In the genomic region with DNA sequence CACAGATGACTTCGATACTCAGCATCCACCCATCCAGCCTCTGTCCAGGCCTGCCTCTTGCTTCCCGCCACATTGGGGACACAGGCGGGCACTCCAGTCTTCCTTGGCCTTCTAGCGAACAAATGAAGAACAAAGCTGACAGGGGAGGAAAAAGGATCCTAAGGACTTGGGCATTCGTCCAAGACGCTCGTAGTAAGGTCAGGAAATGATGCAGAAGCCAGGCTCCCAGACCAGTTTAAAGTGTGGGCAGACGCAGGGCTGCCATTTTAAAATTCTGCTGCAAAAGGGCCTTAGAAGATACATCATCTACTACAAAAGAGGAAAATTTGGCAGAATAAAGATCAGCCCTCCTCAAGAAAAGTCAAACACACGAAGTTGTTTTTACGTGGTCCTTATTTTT, we compare ENCODE assay signal across 11 cellular contexts. TPM values are rescaled to one million over a fixed set of nuclear protein-coding genes. Genes with fewer than 3 reads are reported as not detected.
DNase-seq lines count a peak whose midpoint lies in the region; ATAC-seq and TF ChIP-seq lines count a peak whose summit lies in the region.
"Had no signal": no experiment of that assay in that cellular context is flagged by ENCODE, and none has a peak within 500 bp of the region (broad histone marks: within the 10 kb centered on the region; RNA-seq: fewer than 3 reads in every experiment).

No MANE protein-coding gene starts in this region.

- H3K23ac ChIP-seq in IMR-90 (ENCODE audit: low read depth, low read length): no peak overlapping the region

- peak overlapping the region; percentile 3; the same call in 1 of the 2 replicates for H4K91ac ChIP-seq in IMR-90 (ENCODE audit: insufficient read depth, low read depth, low read length)

- TF ChIP-seq RAD21 in IMR-90 (IDR thresholded peaks at IDR 0.05; ENCODE audit: low read length): no peak

- H3K4me2 ChIP-seq in IMR-90 (ENCODE audit: low read depth, low read length): no peak overlapping the region

- in situ Hi-C loops in IMR-90 (cut with MboI; ENCODE audit: low sequenced_read_pairs): no loop called here

- H3K14ac ChIP-seq in IMR-90 (replicated peaks; ENCODE audit: low read depth, low read length): no peak overlapping the region

- H3K4me1 ChIP-seq in IMR-90 (ENCODE audit: control insufficient read depth, insufficient read depth, low read length): peaks cover 15% of the 10 kb centered on the region
- peaks cover 3 to 40% of the 10 kb centered on the region in 2 donors for H3K4me1 ChIP-seq in ascending aorta
- peaks cover 62% of the 10 kb centered on the region for H3K4me1 ChIP-seq in left ventricle myocardium inferior
- H3K4me1 ChIP-seq in spleen: peaks cover 8 to 39% (median 26%) of the 10 kb centered on the region in 6 donors

- peak; percentile 60 for DNase-seq in IMR-90
- no peak for DNase-seq in ascending aorta (ENCODE audit: low spot score in 2 of 2)
- no peak for DNase-seq in left ventricle myocardium inferior
- no peak for DNase-seq in spleen
- DNase-seq: activated CD4-positive, CD25-positive, alpha-beta regulatory T cell; stimulated activated naive B cell treated with anti-CD40 and anti-IgM and Interleukin-4, amounts not matched to agents 10 μg/mL and 1 μg/mL and 100 μg/mL, for 72 hours had no signal

- H3K9me1 ChIP-seq in IMR-90 (ENCODE audit: insufficient read depth, low read length): peaks cover 32% of the 10 kb centered on the region

- H3K27me3 ChIP-seq in IMR-90 (ENCODE audit: control insufficient read depth, insufficient read depth, low read length): no peaks in the 10 kb centered on the region
- H3K27me3 ChIP-seq in ascending aorta: no peaks in the 10 kb centered on the region
- no peaks in the 10 kb centered on the region for H3K27me3 ChIP-seq in left ventricle myocardium inferior (ENCODE audit: low read depth)
- H3K27me3 ChIP-seq in spleen (replicated peaks in 1 of 7): no peaks in the 10 kb centered on the region

- H3K56ac ChIP-seq in IMR-90 (ENCODE audit: extremely low read depth, insufficient read depth, low read length): peak overlapping the region; percentile 7; the same call in 1 of the 2 replicates

- intact Hi-C loops in IMR-90 (cut with micrococcal nuclease) (loop anchor here (5.0 kb wide), 1 partner anchor 54 kb away; the partner anchor contains the start of gene NPTXR), ascending aorta (cut with DNase I) (loop anchor here (2.0 to 10.0 kb wide), 3 partner anchors 15 to 527 kb away; partner anchors contain the start of gene RPL3), left ventricle myocardium inferior (cut with micrococcal nuclease) (no loop called here), spleen (cut with DNase I; ENCODE audit: low total_unique reads) (no loop called here)

- H2BK120ac ChIP-seq in IMR-90 (ENCODE audit: low read depth, low read length): peak overlapping the region; percentile 3; the same call in 1 of the 2 replicates

- peak overlapping the region; percentile 14 for H2BK5ac ChIP-seq in IMR-90 (ENCODE audit: low read depth, low read length, poor library complexity, severe bottlenecking)

- H2AFZ ChIP-seq in IMR-90 (replicated peaks; ENCODE audit: low read length, poor library complexity): peak overlapping the region; percentile 14

- CTCF ChIA-PET in IMR-90 (lab: Yijun Ruan, JAX): interaction anchor here (1.2 kb wide), 1 partner anchor 19 kb away, joined by 3 read pairs; no protein-coding TSS in a partner anchor

- no peak overlapping the region for H2AK9ac ChIP-seq in IMR-90 (replicated peaks; ENCODE audit: low read depth, low read length, poor library complexity)

- ATAC-seq in IMR-90 (ENCODE audit: low read depth): peak; percentile 16
- ATAC-seq in HG03469 (IDR thresholded peaks at IDR 0.05; ENCODE audit: unreplicated experiment): no peak
- no peak for ATAC-seq in GM18519 (IDR thresholded peaks at IDR 0.05; ENCODE audit: low FRiP score, unreplicated experiment)
- no peak for ATAC-seq in HG02623 (IDR thresholded peaks at IDR 0.05; ENCODE audit: unreplicated experiment)
- no peak for ATAC-seq in GM18861 (IDR thresholded peaks at IDR 0.05; ENCODE audit: unreplicated experiment)
- ATAC-seq: Panc1; stimulated activated naive B cell treated with anti-CD40 and anti-IgM and Interleukin-4, amounts not matched to agents 10 μg/mL and 1 μg/mL and 100 μg/mL, for 72 hours had no signal

- H2AK5ac ChIP-seq in IMR-90 (ENCODE audit: low read depth, low read length): peak overlapping the region; percentile 37; the same call in 1 of the 2 replicates

- 0 out of 2 replicates have a peak overlapping the region, but pooled peaks have one; percentile 6 for H4K5ac ChIP-seq in IMR-90 (ENCODE audit: low read depth, low read length)

- no peak overlapping the region for H3K18ac ChIP-seq in IMR-90 (ENCODE audit: low read depth, low read length)

- peak overlapping the region in 1 of 2 experiments; percentile 12; a peak in 1 of 4 replicates for H4K8ac ChIP-seq in IMR-90 (ENCODE audit: low read depth in 2 of 2, low read length in 2 of 2)

- no peak for TF ChIP-seq POLR2A in IMR-90 (IDR thresholded peaks at IDR 0.05; ENCODE audit: low read depth, low read length)
- TF ChIP-seq POLR2A in spleen (IDR thresholded peaks at IDR 0.05): no peak

- H3K79me1 ChIP-seq in IMR-90 (ENCODE audit: low read depth in 1 of 2, low read length in 2 of 2): peaks cover 7 to 52% of the 10 kb centered on the region in 2 experiments; a peak in 3 of 4 replicates

- no TSS peak for BruUV-seq in IMR-90 (replicated peaks; lab: Mats Ljungman, UMichigan)

- H2BK20ac ChIP-seq in IMR-90 (ENCODE audit: low read depth, low read length): 0 out of 2 replicates have a peak overlapping the region, but pooled peaks have one; percentile 12

- POLR2A ChIA-PET in IMR-90 (lab: Charles Lee; ENCODE audit: unreplicated experiment): no interaction called here

- H3K4me3 ChIP-seq in IMR-90 (ENCODE audit: insufficient read depth, low read depth, low read length) (no peak overlapping the region), ascending aorta (no peak overlapping the region), left ventricle myocardium inferior (no peak overlapping the region), spleen (no peak overlapping the region)

- H4K20me1 ChIP-seq in IMR-90 (ENCODE audit: insufficient read depth, low read length): peaks cover 10% of the 10 kb centered on the region; the same call in 1 of the 2 replicates

- TF ChIP-seq CTCF in IMR-90 (conservative IDR thresholded peaks at IDR 0.05; ENCODE audit: low read depth, low read length) (no peak), ascending aorta (IDR thresholded peaks at IDR 0.05) (no peak), left ventricle myocardium inferior (IDR thresholded peaks at IDR 0.05; ENCODE audit: borderline replicate concordance) (no peak), spleen (IDR thresholded peaks at IDR 0.05 in 8 of 11, conservative IDR thresholded peaks at IDR 0.05 in 3 of 11) (no peak)

- H3K36me3 ChIP-seq in IMR-90 (ENCODE audit: control insufficient read depth, insufficient read depth, low read length): peaks cover 6% of the 10 kb centered on the region
- H3K36me3 ChIP-seq in ascending aorta: peaks cover 0 to 11% of the 10 kb centered on the region in 2 donors
- H3K36me3 ChIP-seq in left ventricle myocardium inferior: peaks cover 12% of the 10 kb centered on the region
- peaks cover 0 to 16% (median 7%) of the 10 kb centered on the region in 6 donors for H3K36me3 ChIP-seq in spleen

- dilution Hi-C loops in IMR-90 (cut with HindIII; ENCODE audit: low sequenced_read_pairs, unreplicated experiment): no loop called here

- H3K9me3 ChIP-seq in IMR-90 (ENCODE audit: control insufficient read depth, insufficient read depth, low read length) (no peaks in the 10 kb centered on the region), ascending aorta (no peaks in the 10 kb centered on the region), left ventricle myocardium inferior (replicated peaks) (no peaks in the 10 kb centered on the region), spleen (no peaks in the 10 kb centered on the region)

- H2BK15ac ChIP-seq in IMR-90 (ENCODE audit: low read depth, low read length): peak overlapping the region; percentile 7; the same call in 1 of the 3 replicates

- H3K9ac ChIP-seq in IMR-90 (ENCODE audit: low read depth, low read length): 0 out of 2 replicates have a peak overlapping the region, but pooled peaks have one; percentile 7

- 37% methylated on average over 2 of the region's 10 CpGs; no CpG with 5 or more reads in 1 of the 2 experiments for WGBS in IMR-90 (ENCODE audit: extremely low coverage in 2 of 2, insufficient read length in 1 of 2), 2 experiments
- WGBS in spleen, 5 donors: 48 to 70% (median 56%) methylated on average over 10 of the region's 10 CpGs

- H3K27ac ChIP-seq in IMR-90 (ENCODE audit: insufficient read depth, low read length) (peak overlapping the region; percentile 28; the same call in 1 of the 2 replicates), ascending aorta (peak overlapping the region; percentile 76 to 83), left ventricle myocardium inferior (replicated peaks) (peak overlapping the region; percentile 93), spleen (peak overlapping the region in 7 of 8 donors; percentile 49 to 77 (median 73))

- peak overlapping the region; percentile 17 for H3K4ac ChIP-seq in IMR-90 (ENCODE audit: low read depth, low read length)

TF ChIP-seq in IMR-90, 13 proteins besides CTCF, POLR2A, EP300 and RAD21 (continues in another document):
- no peak for TF ChIP-seq RCOR1 (IDR thresholded peaks at IDR 0.05; ENCODE audit: insufficient replicate concordance, low read length)
- TF ChIP-seq CEBPB (IDR thresholded peaks at IDR 0.05; ENCODE audit: low read depth, low read length): no peak

RNA-seq across cellular contexts. Expression of gene DNAL4, which starts 5.9 kb away (rescaled TPM):
- total RNA-seq in IMR-90 (2012; rRNA removed) (6.1 and 6.9 TPM in 2 replicates), ascending aorta (18.0 TPM), left ventricle myocardium inferior (10.0 TPM), spleen (10 to 100 TPM; 10.4 to 17.6 (median 13.9) TPM)
- polyA plus RNA-seq in IMR-90 (2012; rRNA removed) (12.1 and 14.2 TPM in 2 replicates), spleen (10 to 100 TPM in 2 of 3 donors, 1 to 10 TPM in 1; 8.6 to 16.2 (median 10.6) TPM)
- polyA plus RNA-seq in IMR-90 (2012; cell fraction: cytosol; rRNA removed): 14.7 and 19.4 TPM in 2 replicates
- polyA plus RNA-seq in IMR-90 (2012; cell fraction: nucleus; rRNA removed; ENCODE audit: low replicate concordance): 7.3 and 9.3 TPM in 2 replicates

RNA-seq across cellular contexts. Expression of gene SUN2, which starts 32.2 kb away (rescaled TPM):
- total RNA-seq in IMR-90 (2012; rRNA removed) (25.6 and 27.8 TPM in 2 replicates), ascending aorta (896 TPM), left ventricle myocardium inferior (116 TPM), spleen (100 to 1,000 TPM; 204 to 455 (median 220) TPM)
- polyA plus RNA-seq in IMR-90 (2012; rRNA removed) (50.0 and 57.3 TPM in 2 replicates), spleen (10 to 100 TPM; 35.4 to 86.5 (median 38.9) TPM)
- 42.6 and 49.1 TPM in 2 replicates for polyA plus RNA-seq in IMR-90 (2012; cell fraction: cytosol; rRNA removed)
- 32.0 and 72.8 TPM in 2 replicates for polyA plus RNA-seq in IMR-90 (2012; cell fraction: nucleus; rRNA removed; ENCODE audit: low replicate concordance)

RNA-seq across cellular contexts. Expression of gene NPTXR, which starts 55.8 kb away (rescaled TPM):
- 0.28 and 0.36 TPM in 2 replicates for total RNA-seq in IMR-90 (2012; rRNA removed)
- 1.8 and 2.2 TPM in 2 replicates for polyA plus RNA-seq in IMR-90 (2012; rRNA removed)
- polyA plus RNA-seq in IMR-90 (2012; cell fraction: cytosol; rRNA removed): 1.3 and 2.3 TPM in 2 replicates
- 1.4 and 1.6 TPM in 2 replicates for polyA plus RNA-seq in IMR-90 (2012; cell fraction: nucleus; rRNA removed; ENCODE audit: low replicate concordance)
- total RNA-seq in ascending aorta: 46.3 TPM
- total RNA-seq in left ventricle myocardium inferior: 23.3 TPM
- 10 to 100 TPM in 1 of 7 donors, 1 to 10 TPM in 6; 3.8 to 11.5 (median 5.0) TPM for total RNA-seq in spleen
- 1 to 10 TPM in 1 of 3 donors, under 1 TPM in 2; 0.24 to 1.2 (median 0.53) TPM for polyA plus RNA-seq in spleen

Comparison
In these comparisons a context has a peak if more than half of its experiments do, and no peak if none do; other contexts are left out.
1. H3K27ac ChIP-seq: peak in every context shown above with its lines; median percentile 93 in left ventricle myocardium inferior; 80 in ascending aorta; 73 in spleen; 28 in IMR-90.
2. intact Hi-C loops: an anchor here in IMR-90 (5.0 kb wide) and ascending aorta (2.0 to 10.0 kb wide); none called in left ventricle myocardium inferior and spleen.